10 cellular contexts compared by ENCODE assay signal in the genomic region with DNA sequence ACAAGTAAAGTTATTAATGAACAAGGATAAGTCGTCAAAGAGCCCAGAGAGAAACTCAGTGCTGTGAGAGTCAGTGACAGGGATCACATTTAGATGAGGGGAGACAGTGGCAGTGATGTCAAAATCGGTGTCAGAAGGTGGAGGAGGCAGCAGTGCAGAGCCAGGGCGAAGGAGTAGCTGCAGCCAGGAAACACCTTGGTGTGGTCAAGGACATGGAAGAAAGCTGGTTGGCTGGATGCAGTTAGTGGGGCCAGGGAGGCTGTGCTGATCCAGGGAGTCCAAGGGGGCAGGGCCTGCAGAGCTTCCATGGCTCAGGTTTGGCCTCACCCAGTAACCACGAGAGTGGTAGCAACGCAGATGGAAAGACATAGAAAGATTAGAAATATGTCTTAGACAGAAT.
"Had no signal": no experiment of that assay in that cellular context is flagged by ENCODE, and none has a peak within 500 bp of the region (broad histone marks: within the 10 kb centered on the region; RNA-seq: fewer than 3 reads in every experiment).

No MANE protein-coding gene starts in this region.

- H3K9me3 ChIP-seq: tibial artery had no signal

- H3K36me3 ChIP-seq: brain microvascular endothelial cell, tibial artery had no signal

- H3K27me3 ChIP-seq: brain microvascular endothelial cell, tibial artery had no signal

- H3K4me3 ChIP-seq: tibial artery had no signal

- H3K4me1 ChIP-seq: tibial artery had no signal

- ATAC-seq: right cardiac atrium; stimulated activated effector memory CD8-positive, alpha-beta T cell treated with anti-CD3 and anti-CD28 coated beads, Interleukin-12 subunit alpha, Interleukin-12 subunit beta, amount 100 ng/mL, for 72 hours had no signal

- H3K27ac ChIP-seq: tibial artery had no signal

- DNase-seq: activated CD4-positive, alpha-beta T cell treated with anti-CD3 and anti-CD28 coated beads, Interleukin-2, amount 50 U/mL, for 1 hour; amygdala; brain microvascular endothelial cell; cerebellar nuclear complex; endodermal cell; hypothalamus; immature natural killer cell; tibial artery had no signal
